In genomic region chr17:44362056-44362355, GRCh38 we compare ENCODE assay signal across 2 cellular contexts.
TF ChIP-seq lines count a peak whose summit lies in the region.

No MANE protein-coding gene starts in this region.

TF ChIP-seq in A549, 52 proteins besides CTCF, POLR2A, EP300 and RAD21:
- TF ChIP-seq SMC3 (IDR thresholded peaks at IDR 0.05) (no peak), MAX (IDR thresholded peaks at IDR 0.05) (no peak), E2F6 (IDR thresholded peaks at IDR 0.05; ENCODE audit: borderline replicate concordance, low read depth) (no peak), JUN (IDR thresholded peaks at IDR 0.05) (no peak), EHMT2 (IDR thresholded peaks at IDR 0.05; ENCODE audit: low read depth) (no peak), MYC (IDR thresholded peaks at IDR 0.05; ENCODE audit: borderline replicate concordance, low read length) (no peak), TP53 (CRISPR knock-in tag; IDR thresholded peaks at IDR 0.05) (no peak), ESRRA (IDR thresholded peaks at IDR 0.05; ENCODE audit: borderline replicate concordance, low read length) (no peak), PHF8 (IDR thresholded peaks at IDR 0.05; ENCODE audit: borderline replicate concordance, low read depth) (no peak), EHF (CRISPR knock-in tag; IDR thresholded peaks at IDR 0.05) (no peak), HOXA7 (CRISPR knock-in tag; IDR thresholded peaks at IDR 0.05) (no peak)

TF ChIP-seq in GM23338, 12 proteins besides CTCF, POLR2A, EP300 and RAD21:
- TF ChIP-seq ZNF114 (CRISPR knock-in tag; IDR thresholded peaks at IDR 0.05) (no peak), STAT1 (IDR thresholded peaks at IDR 0.05; ENCODE audit: unreplicated experiment) (no peak), POLR2AphosphoS5 (IDR thresholded peaks at IDR 0.05; ENCODE audit: low read depth) (no peak), ZNF462 (CRISPR knock-in tag; IDR thresholded peaks at IDR 0.05) (no peak), EZH2 (IDR thresholded peaks at IDR 0.05; ENCODE audit: low read depth, unreplicated experiment) (no peak), JUNB (IDR thresholded peaks at IDR 0.05; ENCODE audit: unreplicated experiment) (no peak)
- TF ChIP-seq, protein P1, sequence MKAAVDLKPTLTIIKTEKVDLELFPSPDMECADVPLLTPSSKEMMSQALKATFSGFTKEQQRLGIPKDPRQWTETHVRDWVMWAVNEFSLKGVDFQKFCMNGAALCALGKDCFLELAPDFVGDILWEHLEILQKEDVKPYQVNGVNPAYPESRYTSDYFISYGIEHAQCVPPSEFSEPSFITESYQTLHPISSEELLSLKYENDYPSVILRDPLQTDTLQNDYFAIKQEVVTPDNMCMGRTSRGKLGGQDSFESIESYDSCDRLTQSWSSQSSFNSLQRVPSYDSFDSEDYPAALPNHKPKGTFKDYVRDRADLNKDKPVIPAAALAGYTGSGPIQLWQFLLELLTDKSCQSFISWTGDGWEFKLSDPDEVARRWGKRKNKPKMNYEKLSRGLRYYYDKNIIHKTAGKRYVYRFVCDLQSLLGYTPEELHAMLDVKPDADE (IDR thresholded peaks at IDR 0.05) = no peak
- TF ChIP-seq, protein P2, sequence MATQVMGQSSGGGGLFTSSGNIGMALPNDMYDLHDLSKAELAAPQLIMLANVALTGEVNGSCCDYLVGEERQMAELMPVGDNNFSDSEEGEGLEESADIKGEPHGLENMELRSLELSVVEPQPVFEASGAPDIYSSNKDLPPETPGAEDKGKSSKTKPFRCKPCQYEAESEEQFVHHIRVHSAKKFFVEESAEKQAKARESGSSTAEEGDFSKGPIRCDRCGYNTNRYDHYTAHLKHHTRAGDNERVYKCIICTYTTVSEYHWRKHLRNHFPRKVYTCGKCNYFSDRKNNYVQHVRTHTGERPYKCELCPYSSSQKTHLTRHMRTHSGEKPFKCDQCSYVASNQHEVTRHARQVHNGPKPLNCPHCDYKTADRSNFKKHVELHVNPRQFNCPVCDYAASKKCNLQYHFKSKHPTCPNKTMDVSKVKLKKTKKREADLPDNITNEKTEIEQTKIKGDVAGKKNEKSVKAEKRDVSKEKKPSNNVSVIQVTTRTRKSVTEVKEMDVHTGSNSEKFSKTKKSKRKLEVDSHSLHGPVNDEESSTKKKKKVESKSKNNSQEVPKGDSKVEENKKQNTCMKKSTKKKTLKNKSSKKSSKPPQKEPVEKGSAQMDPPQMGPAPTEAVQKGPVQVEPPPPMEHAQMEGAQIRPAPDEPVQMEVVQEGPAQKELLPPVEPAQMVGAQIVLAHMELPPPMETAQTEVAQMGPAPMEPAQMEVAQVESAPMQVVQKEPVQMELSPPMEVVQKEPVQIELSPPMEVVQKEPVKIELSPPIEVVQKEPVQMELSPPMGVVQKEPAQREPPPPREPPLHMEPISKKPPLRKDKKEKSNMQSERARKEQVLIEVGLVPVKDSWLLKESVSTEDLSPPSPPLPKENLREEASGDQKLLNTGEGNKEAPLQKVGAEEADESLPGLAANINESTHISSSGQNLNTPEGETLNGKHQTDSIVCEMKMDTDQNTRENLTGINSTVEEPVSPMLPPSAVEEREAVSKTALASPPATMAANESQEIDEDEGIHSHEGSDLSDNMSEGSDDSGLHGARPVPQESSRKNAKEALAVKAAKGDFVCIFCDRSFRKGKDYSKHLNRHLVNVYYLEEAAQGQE (IDR thresholded peaks at IDR 0.05; ENCODE audit: unreplicated experiment) = no peak
